1 cellular context compared by ENCODE assay signal in the genomic region with DNA sequence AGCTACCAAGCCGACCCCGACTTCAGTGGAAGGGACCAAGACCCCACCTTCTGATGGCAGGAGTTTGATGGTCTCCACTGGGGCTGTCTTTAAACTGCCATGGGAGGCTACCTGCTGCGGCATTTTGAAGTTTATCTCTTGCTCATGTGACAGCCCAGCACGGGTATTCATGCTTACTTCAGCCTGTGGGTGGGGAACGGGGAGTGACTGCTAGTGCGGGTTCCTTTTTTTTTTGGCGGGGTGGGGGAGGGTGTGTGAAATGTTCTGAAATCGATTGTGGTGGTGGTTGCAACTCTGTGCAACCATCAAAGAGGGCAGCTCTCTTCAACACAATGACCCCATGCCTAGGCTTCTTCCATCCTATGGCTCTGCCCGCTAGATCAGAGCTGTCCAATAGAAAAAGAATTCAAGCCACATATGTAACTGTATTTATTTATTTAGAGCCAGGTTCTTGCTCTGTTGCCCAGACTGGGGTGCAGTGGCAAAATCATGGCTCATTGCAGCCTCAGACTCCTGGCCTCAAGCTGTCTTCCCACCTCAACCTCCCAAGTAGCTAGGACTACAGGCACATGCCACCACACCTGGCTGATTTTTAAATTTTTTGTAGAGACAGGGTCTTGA.
TF ChIP-seq lines count a peak whose summit lies in the region.

No MANE protein-coding gene starts in this region.

TF ChIP-seq in GM12878, 131 proteins besides CTCF, POLR2A, EP300 and RAD21 (continued from another document):
- TF ChIP-seq USF1 (IDR thresholded peaks at IDR 0.05; ENCODE audit: borderline replicate concordance, extremely low read length, insufficient read depth, low read depth, low read length), result peak; percentile 24
- peak; percentile 75; the same call in 1 of the 3 replicates for TF ChIP-seq POU2F2 (IDR thresholded peaks at IDR 0.05; ENCODE audit: borderline replicate concordance, low read depth, low read length)
- TF ChIP-seq USF2 (IDR thresholded peaks at IDR 0.05; ENCODE audit: borderline replicate concordance, low read depth, low read length), result peak; percentile 23; the same call in 1 of the 2 replicates
- peak; percentile 27; the same call in 1 of the 2 replicates for TF ChIP-seq CBFB (IDR thresholded peaks at IDR 0.05; ENCODE audit: low read depth)
- peak; percentile 49; the same call in 1 of the 2 replicates for TF ChIP-seq EED (IDR thresholded peaks at IDR 0.05; ENCODE audit: low read depth)
- no peak for TF ChIP-seq ZBTB33 (IDR thresholded peaks at IDR 0.05)
- TF ChIP-seq ZNF384 (IDR thresholded peaks at IDR 0.05; ENCODE audit: borderline replicate concordance, low read depth, low read length), result peak; percentile 96
- peak; percentile 17; the same call in 1 of the 2 replicates for TF ChIP-seq TCF12 (IDR thresholded peaks at IDR 0.05; ENCODE audit: low read depth, low read length)
- no peak for TF ChIP-seq CHD4 (IDR thresholded peaks at IDR 0.05)
- peak in 1 of 2 experiments; percentile 37; a peak in 1 of 3 replicates for TF ChIP-seq EGR1 (IDR thresholded peaks at IDR 0.05; ENCODE audit: borderline replicate concordance in 1 of 2, low read depth in 2 of 2, low read length in 2 of 2)
- TF ChIP-seq MEF2B (IDR thresholded peaks at IDR 0.05; ENCODE audit: partially characterized antibody, poor library complexity, severe bottlenecking), result peak; percentile 16
- TF ChIP-seq YY1 (IDR thresholded peaks at IDR 0.05; ENCODE audit: low read depth, low read length), result peak; percentile 32; the same call in 1 of the 2 replicates
- no peak for TF ChIP-seq HDGF (IDR thresholded peaks at IDR 0.05)
- TF ChIP-seq MXI1 (IDR thresholded peaks at IDR 0.05; ENCODE audit: low read depth, low read length), result peak; percentile 88
- peak; percentile 56; the same call in 1 of the 2 replicates for TF ChIP-seq NFIC (IDR thresholded peaks at IDR 0.05; ENCODE audit: low read depth, low read length)
- TF ChIP-seq PML (IDR thresholded peaks at IDR 0.05; ENCODE audit: low read length), result 0 out of 2 replicates have a peak, but pooled peaks have one; percentile 43
- peak; percentile 60; the same call in 1 of the 2 replicates for TF ChIP-seq RELB (IDR thresholded peaks at IDR 0.05; ENCODE audit: low read depth)
- TF ChIP-seq ZNF622 (IDR thresholded peaks at IDR 0.05), result no peak
- no peak for TF ChIP-seq JUND (IDR thresholded peaks at IDR 0.05; ENCODE audit: low read depth, low read length)
- TF ChIP-seq SPI1 (IDR thresholded peaks at IDR 0.05; ENCODE audit: borderline replicate concordance, insufficient read depth, low read depth, low read length), result peak; percentile 77; the same call in 1 of the 2 replicates
- TF ChIP-seq NBN (IDR thresholded peaks at IDR 0.05), result peak; percentile 78; the same call in 1 of the 2 replicates
- peak; percentile 14; the same call in 1 of the 2 replicates for TF ChIP-seq DPF2 (IDR thresholded peaks at IDR 0.05)
- TF ChIP-seq NR2F1 (conservative IDR thresholded peaks at IDR 0.05), result no peak
- 0 out of 2 replicates have a peak, but pooled peaks have one; percentile 34 for TF ChIP-seq BCL11A (IDR thresholded peaks at IDR 0.05; ENCODE audit: low read depth, low read length)
